ENCODE assay signal across 8 cellular contexts in the genomic region with DNA sequence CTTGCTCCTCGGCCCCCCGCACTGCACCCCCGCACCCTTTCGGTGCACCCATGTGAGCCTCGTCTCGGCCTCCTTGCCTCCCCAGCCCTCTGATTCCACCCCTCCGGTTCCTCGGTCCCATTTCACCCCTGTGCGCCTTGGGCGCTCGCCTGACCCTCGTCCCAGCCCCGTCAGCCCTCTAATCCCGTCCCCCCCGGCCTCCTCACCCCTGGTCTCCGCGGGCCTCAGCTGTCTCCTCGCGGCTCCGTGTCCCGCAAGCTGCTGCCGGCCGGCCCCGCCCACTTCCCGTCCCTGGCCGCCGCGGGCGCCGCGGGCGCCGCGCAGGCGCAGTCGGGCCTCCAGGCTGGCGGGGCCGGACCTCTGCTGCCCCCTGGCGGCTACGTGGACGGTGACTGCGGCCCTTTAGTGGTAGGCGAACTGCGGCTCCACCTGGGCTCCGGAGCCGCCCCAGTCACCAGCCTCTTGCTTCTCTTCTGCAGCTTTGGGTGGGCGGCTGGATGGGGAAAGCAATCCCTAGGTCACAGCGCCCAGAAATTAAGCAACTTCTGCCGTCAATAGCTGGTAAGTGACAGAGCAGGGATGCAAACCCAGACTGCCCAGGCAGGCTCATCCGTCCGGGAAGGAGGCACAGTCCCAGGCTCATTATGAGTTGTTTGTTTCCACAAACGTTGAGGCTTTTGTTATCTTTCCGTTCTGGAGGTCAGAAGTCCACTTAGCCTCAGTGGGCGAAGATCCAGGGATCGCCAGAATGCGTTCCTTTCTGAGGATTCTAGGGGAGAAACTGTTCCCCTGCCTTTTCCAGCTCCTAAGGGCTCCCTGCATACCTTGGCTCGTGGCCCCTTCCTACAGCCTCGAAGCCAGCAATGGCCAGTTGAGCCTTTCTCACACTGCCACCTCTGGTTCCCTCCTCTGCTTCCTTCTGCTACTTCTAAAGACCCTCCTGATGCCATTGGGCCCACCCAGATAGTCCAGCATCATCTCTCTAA. TPM values are rescaled to one million over a fixed set of nuclear protein-coding genes. Genes with fewer than 3 reads are reported as not detected.
DNase-seq lines count a peak whose midpoint lies in the region; ATAC-seq and TF ChIP-seq lines count a peak whose summit lies in the region.

A gene with protein sequence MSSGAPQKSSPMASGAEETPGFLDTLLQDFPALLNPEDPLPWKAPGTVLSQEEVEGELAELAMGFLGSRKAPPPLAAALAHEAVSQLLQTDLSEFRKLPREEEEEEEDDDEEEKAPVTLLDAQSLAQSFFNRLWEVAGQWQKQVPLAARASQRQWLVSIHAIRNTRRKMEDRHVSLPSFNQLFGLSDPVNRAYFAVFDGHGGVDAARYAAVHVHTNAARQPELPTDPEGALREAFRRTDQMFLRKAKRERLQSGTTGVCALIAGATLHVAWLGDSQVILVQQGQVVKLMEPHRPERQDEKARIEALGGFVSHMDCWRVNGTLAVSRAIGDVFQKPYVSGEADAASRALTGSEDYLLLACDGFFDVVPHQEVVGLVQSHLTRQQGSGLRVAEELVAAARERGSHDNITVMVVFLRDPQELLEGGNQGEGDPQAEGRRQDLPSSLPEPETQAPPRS (minus strand): TSS at position 263 of the 986 bp plus-strand sequence. CDS start 6,800 bp downstream, outside the sequence.

- peak; percentile 54 for TF ChIP-seq CTCF in AG10803 (conservative IDR thresholded peaks at IDR 0.05; ENCODE audit: low read length)

- H3K27ac ChIP-seq in epithelial cell of prostate, result peak within 1 kb of the TSS; percentile 23

- peak within 1 kb of the TSS; percentile 67 for H3K4me3 ChIP-seq in AG10803 (ENCODE audit: low read length)

- peak; percentile 58 for ATAC-seq in GM19023 (IDR thresholded peaks at IDR 0.05; ENCODE audit: unreplicated experiment)

- DNase-seq in AG10803 (ENCODE audit: low read depth) (peak; percentile 55), HPDE6-E6E7 (ENCODE audit: extremely low spot score) (peak; percentile 75), OCI-M1 (lab: John Stamatoyannopoulos, UW) (peak; percentile 97), activated T-cell treated with anti-CD3 and anti-CD28 coated beads for 4 hours (peak; percentile 84), epithelial cell of prostate (ENCODE audit: low read depth, low spot score) (no peak), mucosa of gallbladder (ENCODE audit: low spot score) (peak; percentile 86)
- DNase-seq in stimulated activated CD8-positive, alpha-beta memory T cell treated with anti-CD3 and anti-CD28 coated beads, Interleukin-4, amount 100 ng/mL, for 1 hour (ENCODE audit: low read depth in 2 of 2, low spot score in 1 of 2), result peak; percentile 72 to 87

RNA-seq across cellular contexts. Expression of the gene that starts here (rescaled TPM):
- total RNA-seq in mucosa of gallbladder, result 23.2 TPM
